ENCODE assay signal across 8 cellular contexts in genomic region chr9:128254855-128255759, GRCh38. TPM values are rescaled to one million over a fixed set of nuclear protein-coding genes. Genes with fewer than 3 reads are reported as not detected.
A peak's percentile ranks its signal among the peaks of the same experiment; 100 is the strongest.
DNase-seq lines count a peak whose midpoint lies in the region; ATAC-seq, FAIRE-seq and TF ChIP-seq lines count a peak whose summit lies in the region.

No MANE protein-coding gene starts in this region.

- H3K79me2 ChIP-seq in SK-N-SH (ENCODE audit: insufficient read depth) = no peaks in the 10 kb centered on the region

- POLR2A ChIA-PET in CD4-positive, alpha-beta memory T cell (lab: Charles Lee; ENCODE audit: partially characterized antibody) = interaction anchor here (0.8 kb wide), 1 partner anchor 13 kb away, joined by 3 read pairs; no protein-coding TSS in a partner anchor
- POLR2A ChIA-PET in SK-N-SH (lab: Yijun Ruan, JAX) = interaction anchor here (0.6 to 1.5 kb wide), 2 partner anchors 9 to 32 kb away, joined by 3 to 7 read pairs; no protein-coding TSS in a partner anchor

- ATAC-seq in right cardiac atrium (peak; percentile 49 to 54), HG02571 (IDR thresholded peaks at IDR 0.05; ENCODE audit: unreplicated experiment) (no peak)

- no peaks in the 10 kb centered on the region for H3K9me2 ChIP-seq in SK-N-SH

- H3K4me2 ChIP-seq in SK-N-SH = no peak overlapping the region

- DNase-seq in CD4-positive, alpha-beta memory T cell = peak; percentile 27 to 50 (median 46)
- DNase-seq in HFF-Myc (ENCODE audit: extremely low read depth, low read depth) = no peak
- peak; percentile 93 for DNase-seq in SK-N-SH
- peak; percentile 55 to 79 (median 68) for DNase-seq in adrenal gland
- DNase-seq in right cardiac atrium = peak; percentile 75 to 91 (median 87)
- DNase-seq in small intestine = peak; percentile 43
- no peak for DNase-seq in NK-92 treated with Interleukin-12 subunit alpha and Interleukin-12 subunit beta, amount 100 ng/mL, for 24 hours (lab: John Stamatoyannopoulos, UW)

- peaks cover 7 to 21% (median 10%) of the 10 kb centered on the region in 4 donors for H3K4me1 Mint-ChIP-seq in CD4-positive, alpha-beta memory T cell

- no peak overlapping the region for H3K9ac ChIP-seq in SK-N-SH

- peak; percentile 53 for TF ChIP-seq RAD21 in SK-N-SH (IDR thresholded peaks at IDR 0.05; ENCODE audit: low read length)

- H3K4me1 ChIP-seq in CD4-positive, alpha-beta memory T cell (ENCODE audit: insufficient read depth, low read length) = peaks cover 16% of the 10 kb centered on the region
- H3K4me1 ChIP-seq in SK-N-SH (ENCODE audit: control insufficient read depth in 1 of 2, insufficient read depth in 2 of 2, low read depth in 1 of 2, low read length in 1 of 2) (peaks cover 0 to 4% of the 10 kb centered on the region in 2 experiments; a peak in 1 of 4 replicates), adrenal gland (replicated peaks in 1 of 2) (peaks cover 7 to 13% of the 10 kb centered on the region in 2 donors), right cardiac atrium (ENCODE audit: control insufficient read depth, insufficient read depth, low read length) (no peaks in the 10 kb centered on the region), small intestine (ENCODE audit: control insufficient read depth in 2 of 2, insufficient read depth in 1 of 2, low read depth in 1 of 2, low read length in 1 of 2) (peaks cover 0 to 3% of the 10 kb centered on the region in 2 donors)

- TF ChIP-seq EP300 in SK-N-SH (IDR thresholded peaks at IDR 0.05; ENCODE audit: borderline replicate concordance in 1 of 2, low read depth in 1 of 2, low read length in 1 of 2) = no peak

- H3K4me3 Mint-ChIP-seq in CD4-positive, alpha-beta memory T cell = peak overlapping the region in 1 of 8 donors; percentile 39

- H3K27ac ChIP-seq in CD4-positive, alpha-beta memory T cell (ENCODE audit: low read depth, low read length) = no peak overlapping the region
- H3K27ac ChIP-seq in SK-N-SH (ENCODE audit: low read depth in 2 of 2, low read length in 1 of 2) = peak overlapping the region in 1 of 2 experiments; percentile 40; a peak in 1 of 4 replicates
- H3K27ac ChIP-seq in adrenal gland = no peak overlapping the region
- H3K27ac ChIP-seq in right cardiac atrium (ENCODE audit: low read length) = no peak overlapping the region
- no peak overlapping the region for H3K27ac ChIP-seq in small intestine (ENCODE audit: low read depth in 1 of 2, low read length in 1 of 2)

- no peak overlapping the region for H3K4me3 ChIP-seq in CD4-positive, alpha-beta memory T cell (ENCODE audit: low read length in 2 of 2)
- H3K4me3 ChIP-seq in HFF-Myc (replicated peaks; ENCODE audit: low read depth, low read length) (no peak overlapping the region), SK-N-SH (ENCODE audit: low read depth in 2 of 2, low read length in 1 of 2) (no peak overlapping the region), adrenal gland (no peak overlapping the region), right cardiac atrium (ENCODE audit: low read length) (no peak overlapping the region), small intestine (ENCODE audit: low read depth in 1 of 2, low read length in 2 of 2) (no peak overlapping the region)

- 68% methylated on average over 12 of the region's 18 CpGs for WGBS in SK-N-SH (ENCODE audit: low lambda C conversion rate)
- 64 to 79% (median 68%) methylated on average over 11 to 18 of the region's 18 CpGs for WGBS in adrenal gland, 4 donors
- 59% methylated on average over 18 of the region's 18 CpGs for WGBS in right cardiac atrium
- 61 to 62% (median 62%) methylated on average over 18 of the region's 18 CpGs for WGBS in small intestine, 3 donors

- TF ChIP-seq POLR2A in adrenal gland (IDR thresholded peaks at IDR 0.05) = no peak

- TF ChIP-seq CTCF in HFF-Myc (IDR thresholded peaks at IDR 0.05; ENCODE audit: low read depth, low read length, missing control alignments) (peak; percentile 96), SK-N-SH (IDR thresholded peaks at IDR 0.05) (peak; percentile 87), adrenal gland (IDR thresholded peaks at IDR 0.05) (peak; percentile 51 to 78 (median 72))

- no peak overlapping the region for H2AFZ ChIP-seq in SK-N-SH (ENCODE audit: low read depth)

- H3K27ac Mint-ChIP-seq in CD4-positive, alpha-beta memory T cell = peak overlapping the region in 2 of 7 donors; percentile 57 to 66

- CTCF ChIA-PET in CD4-positive, alpha-beta memory T cell (lab: Charles Lee; ENCODE audit: partially characterized antibody) = interaction anchor here (0.7 to 1.7 kb wide), 13 partner anchors 8 to 116 kb away, joined by 3 to 6 read pairs (median 4); partner anchors contain the start of genes GOLGA2, SWI5 and URM1
- CTCF ChIA-PET in SK-N-SH (lab: Yijun Ruan, JAX) = interaction anchor here (0.6 to 2.9 kb wide), 28 partner anchors 8 to 187 kb away, joined by 3 to 18 read pairs (median 4); partner anchors contain the start of genes CIZ1, GOLGA2 and SWI5

- H3K9me3 ChIP-seq in CD4-positive, alpha-beta memory T cell (ENCODE audit: control insufficient read depth in 1 of 2, low read length in 2 of 2) = no peaks in the 10 kb centered on the region
- no peaks in the 10 kb centered on the region for H3K9me3 ChIP-seq in SK-N-SH
- H3K9me3 ChIP-seq in adrenal gland (replicated peaks in 1 of 3) = no peaks in the 10 kb centered on the region
- H3K9me3 ChIP-seq in right cardiac atrium (ENCODE audit: control insufficient read depth, low read length) = no peaks in the 10 kb centered on the region
- no peaks in the 10 kb centered on the region for H3K9me3 ChIP-seq in small intestine (ENCODE audit: control insufficient read depth, low read depth)

- peaks cover 25% of the 10 kb centered on the region for H3F3A ChIP-seq in SK-N-SH (replicated peaks; ENCODE audit: insufficient read depth)

- intact Hi-C loops in CD4-positive, alpha-beta memory T cell (cut with micrococcal nuclease) = loop anchor here (1.0 kb wide), 1 partner anchor 86 kb away; no protein-coding TSS in a partner anchor
- intact Hi-C loops in adrenal gland (cut with DNase I) (no loop called here), right cardiac atrium (cut with DNase I) (no loop called here)

- H3K9me3 Mint-ChIP-seq in CD4-positive, alpha-beta memory T cell = no peaks in the 10 kb centered on the region

- H3K36me3 ChIP-seq in CD4-positive, alpha-beta memory T cell (ENCODE audit: insufficient read depth, low read length) = peaks cover 28% of the 10 kb centered on the region
- H3K36me3 ChIP-seq in SK-N-SH (replicated peaks in 1 of 2; ENCODE audit: control insufficient read depth in 1 of 2, insufficient read depth in 2 of 2, low read length in 1 of 2) = peaks cover 18 to 34% of the 10 kb centered on the region in 2 experiments
- peaks cover 0 to 41% of the 10 kb centered on the region in 2 donors for H3K36me3 ChIP-seq in adrenal gland (replicated peaks in 1 of 2)
- peaks cover 12 to 18% of the 10 kb centered on the region in 2 donors for H3K36me3 ChIP-seq in small intestine (ENCODE audit: control insufficient read depth in 2 of 2, insufficient read depth in 2 of 2, low read length in 2 of 2)

- FAIRE-seq in small intestine (lab: Jason Lieb, UNC) = no peak

- peaks cover 15 to 19% of the 10 kb centered on the region in 2 donors for H3K36me3 Mint-ChIP-seq in CD4-positive, alpha-beta memory T cell

- H3K27me3 ChIP-seq in CD4-positive, alpha-beta memory T cell (ENCODE audit: insufficient read depth, low read length) = no peaks in the 10 kb centered on the region
- H3K27me3 ChIP-seq in SK-N-SH (ENCODE audit: insufficient read depth) (no peaks in the 10 kb centered on the region), adrenal gland (no peaks in the 10 kb centered on the region), right cardiac atrium (ENCODE audit: control insufficient read depth, insufficient read depth) (no peaks in the 10 kb centered on the region), small intestine (ENCODE audit: control insufficient read depth in 2 of 2, insufficient read depth in 2 of 2, low read length in 2 of 2) (no peaks in the 10 kb centered on the region)

- no peaks in the 10 kb centered on the region for H4K20me1 ChIP-seq in SK-N-SH (ENCODE audit: insufficient read depth)

- no peaks in the 10 kb centered on the region for H3K27me3 Mint-ChIP-seq in CD4-positive, alpha-beta memory T cell

TF ChIP-seq in SK-N-SH, 30 proteins besides CTCF, POLR2A, EP300 and RAD21 (continues in another document):
- TF ChIP-seq RFX5 (IDR thresholded peaks at IDR 0.05; ENCODE audit: low read length) (no peak), YY1 (IDR thresholded peaks at IDR 0.05; ENCODE audit: low read depth) (no peak), FOSL2 (IDR thresholded peaks at IDR 0.05; ENCODE audit: borderline replicate concordance, low read depth) (no peak), TAF1 (IDR thresholded peaks at IDR 0.05; ENCODE audit: borderline replicate concordance, low read depth, low read length) (no peak), NFIC (IDR thresholded peaks at IDR 0.05; ENCODE audit: borderline replicate concordance) (no peak)

RNA-seq across cellular contexts. Expression of gene GOLGA2, which starts 20.7 kb away (rescaled TPM):
- 10 to 100 TPM; 76.4 to 82.4 TPM for total RNA-seq in CD4-positive, alpha-beta memory T cell
- 10 to 100 TPM in 1 of 2 donors, 1 to 10 TPM in 1; 1.4 to 10.5 TPM for polyA plus RNA-seq in CD4-positive, alpha-beta memory T cell
- polyA plus RNA-seq in SK-N-SH (2012; rRNA removed) (103 and 120 TPM in 2 replicates), adrenal gland (100 to 1,000 TPM in 2 of 3 donors, 10 to 100 TPM in 1; 87.7 to 221 (median 124) TPM), right cardiac atrium (84.2 TPM), small intestine (10 to 100 TPM; 34.9 to 49.4 (median 48.0) TPM)
- polyA plus RNA-seq in SK-N-SH (2012; cell fraction: cytosol; rRNA removed) = 84.7 and 98.3 TPM in 2 replicates
- polyA plus RNA-seq in SK-N-SH (2012; cell fraction: nucleus; rRNA removed) = 156 and 170 TPM in 2 replicates
- total RNA-seq in adrenal gland (10 to 100 TPM; 35.8 to 92.8 (median 81.3) TPM), right cardiac atrium (100 to 1,000 TPM in 2 of 4 donors, 10 to 100 TPM in 2; 85.6 to 124 (median 101) TPM)

RNA-seq across cellular contexts. Expression of gene SWI5, which starts 21.0 kb away (rescaled TPM):
- 10 to 100 TPM; 11.5 to 14.9 TPM for total RNA-seq in CD4-positive, alpha-beta memory T cell
- 10 to 100 TPM; 25.5 to 30.7 TPM for polyA plus RNA-seq in CD4-positive, alpha-beta memory T cell
- polyA plus RNA-seq in SK-N-SH (2012; rRNA removed) (84.1 and 89.7 TPM in 2 replicates), adrenal gland (10 to 100 TPM; 20.2 to 30.1 (median 25.0) TPM), right cardiac atrium (33.7 TPM), small intestine (10 to 100 TPM; 29.3 to 38.5 (median 37.8) TPM)
- polyA plus RNA-seq in SK-N-SH (2012; cell fraction: cytosol; rRNA removed) = 63.4 and 76.6 TPM in 2 replicates
- 27.7 and 32.2 TPM in 2 replicates for polyA plus RNA-seq in SK-N-SH (2012; cell fraction: nucleus; rRNA removed)
- total RNA-seq in adrenal gland (10 to 100 TPM; 17.7 to 58.9 (median 26.2) TPM), right cardiac atrium (10 to 100 TPM; 18.7 to 22.3 (median 20.5) TPM)

RNA-seq across cellular contexts. Expression of gene DNM1, which starts 51.9 kb away (rescaled TPM):
- total RNA-seq in CD4-positive, alpha-beta memory T cell = 1 to 10 TPM; 1.4 to 2.2 TPM
- not detected for polyA plus RNA-seq in CD4-positive, alpha-beta memory T cell
- polyA plus RNA-seq in SK-N-SH (2012; rRNA removed) (31.0 and 35.7 TPM in 2 replicates), adrenal gland (10 to 100 TPM in 2 of 3 donors, 1 to 10 TPM in 1; 5.8 to 44.3 (median 17.5) TPM), right cardiac atrium (6.0 TPM), small intestine (1 to 10 TPM in 1 of 3 donors, under 1 TPM in 2; 0.45 to 6.5 (median 0.81) TPM)
- 10.3 and 15.7 TPM in 2 replicates for polyA plus RNA-seq in SK-N-SH (2012; cell fraction: cytosol; rRNA removed)
- polyA plus RNA-seq in SK-N-SH (2012; cell fraction: nucleus; rRNA removed) = 167 and 203 TPM in 2 replicates
- total RNA-seq in adrenal gland (10 to 100 TPM in 6 of 8 donors, 1 to 10 TPM in 2; 2.4 to 14.7 (median 12.2) TPM), right cardiac atrium (1 to 10 TPM; 4.4 to 7.4 (median 5.8) TPM)

Comparison
In these comparisons a context has a peak if more than half of its experiments do, and no peak if none do; other contexts are left out.
1. DNase-seq: peak in CD4-positive, alpha-beta memory T cell (5 of 5), SK-N-SH (single experiment), adrenal gland (7 of 7), right cardiac atrium (3 of 3) and small intestine (single experiment); none in HFF-Myc (single experiment) and NK-92 treated with Interleukin-12 subunit alpha and Interleukin-12 subunit beta, amount 100 ng/mL, for 24 hours (single experiment).
2. Peak in every context shown above with its lines, with median percentiles within 50 percentile points of each other: CTCF ChIP-seq.